In genomic region chr6:146028250-146028789, GRCh38 we compare ENCODE assay signal across 8 cellular contexts. TPM values are rescaled to one million over a fixed set of nuclear protein-coding genes. Genes with fewer than 3 reads are reported as not detected.
DNase-seq lines count a peak whose midpoint lies in the region; ATAC-seq and TF ChIP-seq lines count a peak whose summit lies in the region.

No MANE protein-coding gene starts in this region.

- H3K36me3 Mint-ChIP-seq in activated CD8-positive, alpha-beta memory T cell treated with anti-CD3 and anti-CD28 coated beads, Interleukin-2, amount 10 ng/mL, durations not matched to agents 7 days and 5 days = no peaks in the 10 kb centered on the region
- no peaks in the 10 kb centered on the region for H3K36me3 Mint-ChIP-seq in neural crest cell (ENCODE audit: low read depth)

- DNase-seq in AG08395 (ENCODE audit: low spot score) (peak; percentile 69), HuH-7 (ENCODE audit: low spot score) (peak; percentile 77), fibroblast of villous mesenchyme (ENCODE audit: low read depth) (peak; percentile 51), neural crest cell (ENCODE audit: low read depth, low spot score) (peak; percentile 80), mesenteric fat pad (ENCODE audit: low spot score) (no peak), pons (ENCODE audit: low spot score) (no peak)
- DNase-seq in activated CD8-positive, alpha-beta memory T cell treated with anti-CD3 and anti-CD28 coated beads, Interleukin-2, amount 10 ng/mL, durations not matched to agents 7 days and 5 days = peak; percentile 56

- peak; percentile 77 for ATAC-seq in GM19324 (IDR thresholded peaks at IDR 0.05; ENCODE audit: low FRiP score, unreplicated experiment)
- peak; percentile 63 for ATAC-seq in activated CD8-positive, alpha-beta memory T cell treated with anti-CD3 and anti-CD28 coated beads, Interleukin-2, amount 10 ng/mL, durations not matched to agents 7 days and 5 days

- no peaks in the 10 kb centered on the region for H3K9me3 Mint-ChIP-seq in activated CD8-positive, alpha-beta memory T cell treated with anti-CD3 and anti-CD28 coated beads, Interleukin-2, amount 10 ng/mL, durations not matched to agents 7 days and 5 days (ENCODE audit: low read depth)
- no peaks in the 10 kb centered on the region for H3K9me3 Mint-ChIP-seq in neural crest cell

- no peak overlapping the region for H3K4me3 Mint-ChIP-seq in activated CD8-positive, alpha-beta memory T cell treated with anti-CD3 and anti-CD28 coated beads, Interleukin-2, amount 10 ng/mL, durations not matched to agents 7 days and 5 days
- peak overlapping the region; percentile 51 for H3K4me3 Mint-ChIP-seq in neural crest cell

- no peaks in the 10 kb centered on the region for H3K4me1 Mint-ChIP-seq in activated CD8-positive, alpha-beta memory T cell treated with anti-CD3 and anti-CD28 coated beads, Interleukin-2, amount 10 ng/mL, durations not matched to agents 7 days and 5 days
- no peaks in the 10 kb centered on the region for H3K4me1 Mint-ChIP-seq in neural crest cell

- no peak overlapping the region for H3K4me3 ChIP-seq in fibroblast of villous mesenchyme (ENCODE audit: low read depth, low read length)

- no peak overlapping the region for H3K27ac Mint-ChIP-seq in activated CD8-positive, alpha-beta memory T cell treated with anti-CD3 and anti-CD28 coated beads, Interleukin-2, amount 10 ng/mL, durations not matched to agents 7 days and 5 days
- H3K27ac Mint-ChIP-seq in neural crest cell (ENCODE audit: unreplicated experiment) = no peak overlapping the region

- TF ChIP-seq CTCF in fibroblast of villous mesenchyme (IDR thresholded peaks at IDR 0.05; ENCODE audit: insufficient read depth, low read depth, low read length) (no peak), neural crest cell (conservative IDR thresholded peaks at IDR 0.05) (no peak)

- H3K27me3 Mint-ChIP-seq in activated CD8-positive, alpha-beta memory T cell treated with anti-CD3 and anti-CD28 coated beads, Interleukin-2, amount 10 ng/mL, durations not matched to agents 7 days and 5 days = peaks cover 42% of the 10 kb centered on the region
- H3K27me3 Mint-ChIP-seq in neural crest cell (ENCODE audit: low read depth) = peaks cover 79% of the 10 kb centered on the region

- CTCF ChIA-PET in activated CD8-positive, alpha-beta memory T cell treated with anti-CD3 and anti-CD28 coated beads, Interleukin-2, amount 10 ng/mL, durations not matched to agents 7 days and 5 days (lab: Charles Lee) = no interaction called here

RNA-seq across cellular contexts. Expression of gene GRM1, which starts 0.5 kb away (rescaled TPM):
- total RNA-seq in activated CD8-positive, alpha-beta memory T cell treated with anti-CD3 and anti-CD28 coated beads, Interleukin-2, amount 10 ng/mL, durations not matched to agents 7 days and 5 days = not detected
- total RNA-seq in fibroblast of villous mesenchyme = under 0.01 TPM in 1 of 2 replicates, not detected in the other
- 0.20 and 0.63 TPM in 2 replicates for total RNA-seq in neural crest cell
- not detected for total RNA-seq in mesenteric fat pad

Comparison
In these comparisons a context has a peak if more than half of its experiments do, and no peak if none do; other contexts are left out.
1. DNase-seq: peak in AG08395 (single experiment), HuH-7 (single experiment), activated CD8-positive, alpha-beta memory T cell treated with anti-CD3 and anti-CD28 coated beads, Interleukin-2, amount 10 ng/mL, durations not matched to agents 7 days and 5 days (single experiment), fibroblast of villous mesenchyme (single experiment) and neural crest cell (single experiment); none in mesenteric fat pad (single experiment) and pons (single experiment).